1 cellular context compared by ENCODE assay signal in genomic region chr11:11512090-11512489, GRCh38.
TF ChIP-seq lines count a peak whose summit lies in the region.

No MANE protein-coding gene starts in this region.

TF ChIP-seq in IMR-90, 13 proteins besides CTCF, POLR2A, EP300 and RAD21 (continued from another document):
- TF ChIP-seq MXI1 (IDR thresholded peaks at IDR 0.05; ENCODE audit: borderline replicate concordance, low read depth, low read length): no peak
- TF ChIP-seq NFE2L2 (IDR thresholded peaks at IDR 0.05; ENCODE audit: low read depth, low read length): no peak
- no peak for TF ChIP-seq RCOR1 (IDR thresholded peaks at IDR 0.05; ENCODE audit: insufficient replicate concordance, low read length)
- no peak for TF ChIP-seq USF2 (IDR thresholded peaks at IDR 0.05; ENCODE audit: low read depth, low read length)
- TF ChIP-seq MAFK (IDR thresholded peaks at IDR 0.05; ENCODE audit: low read depth, low read length): no peak
- no peak for TF ChIP-seq BHLHE40 (IDR thresholded peaks at IDR 0.05; ENCODE audit: low read depth, low read length)
- TF ChIP-seq CEBPB (IDR thresholded peaks at IDR 0.05; ENCODE audit: low read depth, low read length): no peak
- TF ChIP-seq FOS (IDR thresholded peaks at IDR 0.05; ENCODE audit: low read depth, low read length): no peak
